In the genomic region with DNA sequence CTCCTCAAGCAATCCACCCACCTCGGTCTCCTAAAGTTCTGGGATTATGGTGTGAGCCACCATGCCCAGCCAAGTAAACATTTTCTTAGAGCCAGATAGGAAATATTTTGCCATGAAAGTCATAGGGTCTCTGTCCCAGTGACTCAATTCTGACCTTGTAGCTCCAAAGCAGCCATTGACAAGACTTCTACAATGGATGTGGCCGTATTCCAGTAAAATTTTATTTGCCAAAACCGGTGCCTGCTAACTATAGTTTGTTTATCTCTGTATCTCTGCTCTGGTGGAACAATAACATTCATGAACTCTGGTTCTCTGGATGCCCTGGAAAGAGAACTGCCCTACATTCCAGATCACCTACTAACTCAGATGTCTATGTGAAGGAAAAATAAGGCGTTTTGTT, we compare ENCODE assay signal across 23 cellular contexts. TPM values are rescaled to one million over a fixed set of nuclear protein-coding genes. Genes with fewer than 3 reads are reported as not detected.
DNase-seq lines count a peak whose midpoint lies in the region; ATAC-seq, FAIRE-seq and TF ChIP-seq lines count a peak whose summit lies in the region.
"Had no signal": no experiment of that assay in that cellular context is flagged by ENCODE, and none has a peak within 500 bp of the region (broad histone marks: within the 10 kb centered on the region; RNA-seq: fewer than 3 reads in every experiment).

No MANE protein-coding gene starts in this region.

- H3K27ac ChIP-seq in astrocyte (ENCODE audit: low read depth, low read length) = peak overlapping the region; percentile 21
- H3K27ac ChIP-seq in heart right ventricle = peak overlapping the region in 9 of 10 donors; percentile 3 to 71 (median 37)
- no peak overlapping the region for H3K27ac ChIP-seq in endodermal cell (ENCODE audit: low read depth, low read length)
- H3K27ac ChIP-seq: psoas muscle, VCaP had no signal

- no peak overlapping the region for H3K27ac Mint-ChIP-seq in astrocyte (ENCODE audit: unreplicated experiment)
- no peak overlapping the region for H3K27ac Mint-ChIP-seq in endodermal cell
- H3K27ac Mint-ChIP-seq: activated CD4-positive, alpha-beta memory T cell treated with anti-CD3 and anti-CD28 coated beads for 36 hours; CD8-positive, alpha-beta T cell; nephron progenitor cell; stimulated activated naive B cell treated with anti-CD40 and anti-IgM and Interleukin-4, amounts not matched to agents 10 μg/mL and 1 μg/mL and 100 μg/mL, for 72 hours; type B pancreatic cell had no signal

- H2AFZ ChIP-seq in astrocyte (ENCODE audit: low read depth, low read length) = no peak overlapping the region

- FAIRE-seq in astrocyte (lab: Jason Lieb, UNC) = no peak
- FAIRE-seq: kidney had no signal

- H3K9me3 Mint-ChIP-seq in astrocyte (ENCODE audit: unreplicated experiment) = no peaks in the 10 kb centered on the region
- no peaks in the 10 kb centered on the region for H3K9me3 Mint-ChIP-seq in endodermal cell
- H3K9me3 Mint-ChIP-seq: activated CD4-positive, alpha-beta memory T cell treated with anti-CD3 and anti-CD28 coated beads for 36 hours; CD8-positive, alpha-beta T cell; nephron progenitor cell; stimulated activated naive B cell treated with anti-CD40 and anti-IgM and Interleukin-4, amounts not matched to agents 10 μg/mL and 1 μg/mL and 100 μg/mL, for 72 hours; type B pancreatic cell had no signal

- no peaks in the 10 kb centered on the region for H3K27me3 ChIP-seq in astrocyte (ENCODE audit: insufficient read depth, low read length)
- H3K27me3 ChIP-seq in heart right ventricle = no peaks in the 10 kb centered on the region
- H3K27me3 ChIP-seq in skeletal muscle satellite cell (ENCODE audit: control insufficient read depth, insufficient read depth, low read length) = no peaks in the 10 kb centered on the region
- H3K27me3 ChIP-seq in endodermal cell (ENCODE audit: control insufficient read depth, insufficient read depth, low read length, poor library complexity, severe bottlenecking) = peaks cover 75% of the 10 kb centered on the region

- H3K27me3 Mint-ChIP-seq in astrocyte (ENCODE audit: low read depth, unreplicated experiment) (no peaks in the 10 kb centered on the region), endodermal cell (ENCODE audit: insufficient read depth) (peaks cover 89% of the 10 kb centered on the region)
- H3K27me3 Mint-ChIP-seq: type B pancreatic cell had no signal

- H3K4me2 ChIP-seq in astrocyte (ENCODE audit: low read length) (no peak overlapping the region), skeletal muscle satellite cell (ENCODE audit: low read length) (peak overlapping the region; percentile 3)

- intact Hi-C loops in heart right ventricle (cut with DNase I) = no loop called here

- H3K9me3 ChIP-seq in astrocyte (ENCODE audit: insufficient read depth, low read depth, low read length) (no peaks in the 10 kb centered on the region), heart right ventricle (no peaks in the 10 kb centered on the region), skeletal muscle satellite cell (replicated peaks; ENCODE audit: low read length) (no peaks in the 10 kb centered on the region), endodermal cell (ENCODE audit: control insufficient read depth, low read length) (no peaks in the 10 kb centered on the region)
- H3K9me3 ChIP-seq: psoas muscle had no signal

- no peak overlapping the region for H3K9ac ChIP-seq in astrocyte (ENCODE audit: low read length)
- H3K9ac ChIP-seq in skeletal muscle satellite cell (ENCODE audit: low read depth, low read length) = peak overlapping the region; percentile 5
- H3K9ac ChIP-seq in endodermal cell (ENCODE audit: extremely low read depth, low read length, poor library complexity, severe bottlenecking) = no peak overlapping the region

- no peaks in the 10 kb centered on the region for H3K79me2 ChIP-seq in astrocyte (ENCODE audit: insufficient read depth, low read length)

- WGBS in heart right ventricle, 2 donors = 29 to 32% methylated on average over 4 of the region's 4 CpGs
- 69 to 100% methylated on average over 2 to 4 of the region's 4 CpGs for WGBS in endodermal cell (ENCODE audit: insufficient coverage in 1 of 2, insufficient read length in 1 of 2), 2 experiments

- H3K4me3 Mint-ChIP-seq in astrocyte (ENCODE audit: unreplicated experiment) (no peak overlapping the region), endodermal cell (no peak overlapping the region)
- H3K4me3 Mint-ChIP-seq: activated CD4-positive, alpha-beta memory T cell treated with anti-CD3 and anti-CD28 coated beads for 36 hours; CD8-positive, alpha-beta T cell; nephron progenitor cell; stimulated activated naive B cell treated with anti-CD40 and anti-IgM and Interleukin-4, amounts not matched to agents 10 μg/mL and 1 μg/mL and 100 μg/mL, for 72 hours; type B pancreatic cell had no signal

- no peaks in the 10 kb centered on the region for H3K36me3 ChIP-seq in astrocyte (ENCODE audit: insufficient read depth, low read length)
- no peaks in the 10 kb centered on the region for H3K36me3 ChIP-seq in heart right ventricle
- H3K36me3 ChIP-seq in skeletal muscle satellite cell (ENCODE audit: insufficient read depth, low read length) = no peaks in the 10 kb centered on the region
- no peaks in the 10 kb centered on the region for H3K36me3 ChIP-seq in endodermal cell (ENCODE audit: control insufficient read depth, insufficient read depth, low read length)

- ATAC-seq in heart right ventricle = peak in 7 of 8 donors; percentile 11 to 59 (median 31)
- no peak for ATAC-seq in GM19463 (IDR thresholded peaks at IDR 0.05; ENCODE audit: unreplicated experiment)
- ATAC-seq: CD8-positive, alpha-beta T cell; stimulated activated naive B cell treated with anti-CD40 and anti-IgM and Interleukin-4, amounts not matched to agents 10 μg/mL and 1 μg/mL and 100 μg/mL, for 72 hours had no signal

- H3K36me3 Mint-ChIP-seq in astrocyte (ENCODE audit: low read depth, unreplicated experiment) (no peaks in the 10 kb centered on the region), endodermal cell (ENCODE audit: low read depth) (no peaks in the 10 kb centered on the region)
- H3K36me3 Mint-ChIP-seq: activated CD4-positive, alpha-beta memory T cell treated with anti-CD3 and anti-CD28 coated beads for 36 hours; CD8-positive, alpha-beta T cell; stimulated activated naive B cell treated with anti-CD40 and anti-IgM and Interleukin-4, amounts not matched to agents 10 μg/mL and 1 μg/mL and 100 μg/mL, for 72 hours; type B pancreatic cell had no signal

- H3K4me1 Mint-ChIP-seq in astrocyte (ENCODE audit: low read depth, unreplicated experiment) (peaks cover 18% of the 10 kb centered on the region), endodermal cell (peaks cover 11% of the 10 kb centered on the region)
- H3K4me1 Mint-ChIP-seq: nephron progenitor cell had no signal

- DNase-seq in HCEC 1CT = peak; percentile 5
- peak; percentile 23 for DNase-seq in astrocyte (ENCODE audit: low read depth)
- peak in 1 of 2 donors; percentile 46 for DNase-seq in heart right ventricle
- no peak for DNase-seq in NK-92 treated with Interleukin-12 subunit alpha and Interleukin-12 subunit beta, amount 100 ng/mL, for 24 hours (lab: John Stamatoyannopoulos, UW)
- no peak for DNase-seq in kidney tubule cell (ENCODE audit: low spot score)
- DNase-seq in endodermal cell = no peak
- DNase-seq: activated CD4-positive, alpha-beta memory T cell treated with anti-CD3 and anti-CD28 coated beads for 36 hours; activated naive CD4-positive, alpha-beta T cell treated with anti-CD3 and anti-CD28 coated beads, Interleukin-2, amount 50 U/mL, for 16 hours; caudate nucleus; CD8-positive, alpha-beta T cell; DMS79; effector CD8-positive, alpha-beta T cell; hippocampal formation; kidney; NCI-H345; nephron progenitor cell; psoas muscle; stimulated activated naive B cell treated with anti-CD40 and anti-IgM and Interleukin-4, amounts not matched to agents 10 μg/mL and 1 μg/mL and 100 μg/mL, for 72 hours had no signal

- H3K4me3 ChIP-seq in astrocyte (ENCODE audit: insufficient read depth, low read depth, low read length) (no peak overlapping the region), heart right ventricle (no peak overlapping the region), skeletal muscle satellite cell (ENCODE audit: low read length) (no peak overlapping the region), endodermal cell (ENCODE audit: low read length) (no peak overlapping the region)
- H3K4me3 ChIP-seq: psoas muscle had no signal

- TF ChIP-seq CTCF in astrocyte (IDR thresholded peaks at IDR 0.05; ENCODE audit: insufficient read depth, low read depth, low read length) = no peak
- no peak for TF ChIP-seq CTCF in heart right ventricle (IDR thresholded peaks at IDR 0.05)
- TF ChIP-seq CTCF in endodermal cell (conservative IDR thresholded peaks at IDR 0.05) = no peak

- no peaks in the 10 kb centered on the region for H4K20me1 ChIP-seq in astrocyte (ENCODE audit: insufficient read depth, low read length)

- H3K4me1 ChIP-seq in astrocyte (ENCODE audit: insufficient read depth, low read length) = peaks cover 40% of the 10 kb centered on the region
- H3K4me1 ChIP-seq in heart right ventricle = peaks cover 11 to 57% (median 41%) of the 10 kb centered on the region in 9 donors
- H3K4me1 ChIP-seq in skeletal muscle satellite cell (ENCODE audit: control insufficient read depth, insufficient read depth, low read length) = peaks cover 53% of the 10 kb centered on the region
- no peaks in the 10 kb centered on the region for H3K4me1 ChIP-seq in endodermal cell (ENCODE audit: control insufficient read depth, insufficient read depth, low read length)
- H3K4me1 ChIP-seq: psoas muscle had no signal

RNA-seq across cellular contexts. Expression of a gene that starts 54.6 kb away (rescaled TPM):
- total RNA-seq in astrocyte (4.3 and 5.4 TPM in 2 replicates), heart right ventricle (under 1 TPM in 9 of 10 donors, not detected in 1; 0.19 to 0.89 (median 0.31) TPM), endodermal cell (10 to 100 TPM; 17.5 to 30.8 TPM)
- polyA plus RNA-seq in heart right ventricle = under 1 TPM; 0.06 to 0.73 TPM
- total RNA-seq in skeletal muscle satellite cell (2012; rRNA removed) = 1.0 TPM in 1 of 2 replicates, not detected in the other
- 16.9 TPM for polyA plus RNA-seq in endodermal cell (2013, experiment 1 of 2)
- polyA plus RNA-seq in endodermal cell (2013, experiment 2 of 2) = 12.0 TPM
- total RNA-seq: MCF 10A had no signal

Comparison
In these comparisons a context has a peak if more than half of its experiments do, and no peak if none do; other contexts are left out.
1. DNase-seq: peak in HCEC 1CT (single experiment) and astrocyte (single experiment); none in NK-92 treated with Interleukin-12 subunit alpha and Interleukin-12 subunit beta, amount 100 ng/mL, for 24 hours (single experiment), kidney tubule cell (single experiment) and endodermal cell (single experiment).